Comparison of ENCODE assay signal across 12 cellular contexts in genomic region chr3:153628591-153628990, GRCh38.
DNase-seq lines count a peak whose midpoint lies in the region; ATAC-seq and FAIRE-seq lines count a peak whose summit lies in the region.
"Had no signal": no experiment of that assay in that cellular context is flagged by ENCODE, and none has a peak within 500 bp of the region (broad histone marks: within the 10 kb centered on the region; RNA-seq: fewer than 3 reads in every experiment).

No MANE protein-coding gene starts in this region.

- no peaks in the 10 kb centered on the region for H3K36me3 ChIP-seq in effector memory CD4-positive, alpha-beta T cell (ENCODE audit: control insufficient read depth, insufficient read depth, low read length)
- H3K36me3 ChIP-seq: thoracic aorta had no signal

- no peaks in the 10 kb centered on the region for H3K9me3 ChIP-seq in effector memory CD4-positive, alpha-beta T cell (ENCODE audit: control insufficient read depth, low read length)
- H3K9me3 ChIP-seq: thoracic aorta had no signal

- H3K27ac ChIP-seq in effector memory CD4-positive, alpha-beta T cell (ENCODE audit: insufficient read depth, low read length, poor library complexity, severe bottlenecking): no peak overlapping the region
- H3K27ac ChIP-seq: thoracic aorta had no signal

- peak; percentile 78 for ATAC-seq in HG03457 (IDR thresholded peaks at IDR 0.05; ENCODE audit: unreplicated experiment)
- ATAC-seq: activated T-cell treated with anti-CD3 and anti-CD28 coated beads, Interleukin-2, amount 50 U/mL, for 4 hours had no signal

- FAIRE-seq in GM19239 (lab: Jason Lieb, UNC): peak; percentile 83

- no peaks in the 10 kb centered on the region for H3K27me3 ChIP-seq in effector memory CD4-positive, alpha-beta T cell (replicated peaks; ENCODE audit: control insufficient read depth, insufficient read depth, low read length, poor library complexity, severe bottlenecking)

- H3K4me3 ChIP-seq in effector memory CD4-positive, alpha-beta T cell (ENCODE audit: insufficient read depth, low read depth, low read length, poor library complexity, severe bottlenecking): peak overlapping the region; percentile 13
- H3K4me3 ChIP-seq: thoracic aorta had no signal

- no peaks in the 10 kb centered on the region for H3K4me1 ChIP-seq in effector memory CD4-positive, alpha-beta T cell (ENCODE audit: control insufficient read depth, insufficient read depth, low read length, poor library complexity, severe bottlenecking)

- DNase-seq in EH (ENCODE audit: low read depth): peak; percentile 13
- DNase-seq in GM19239 (ENCODE audit: insufficient read length, low spot score): no peak
- DNase-seq in effector memory CD4-positive, alpha-beta T cell: no peak
- no peak for DNase-seq in NK-92 treated with Interleukin-12 subunit alpha and Interleukin-12 subunit beta, amount 100 ng/mL, for 24 hours (lab: John Stamatoyannopoulos, UW)
- DNase-seq in HPDE6-E6E7 (ENCODE audit: extremely low spot score): no peak
- DNase-seq in activated effector memory CD4-positive, alpha-beta T cell treated with Interleukin-2 at 50 U/mL for 16 hours: no peak
- DNase-seq in DMS53 (lab: John Stamatoyannopoulos, UW): no peak
- DNase-seq: activated T-cell treated with anti-CD3 and anti-CD28 coated beads, Interleukin-2, amount 50 U/mL, for 4 hours; nephron progenitor cell; stimulated activated CD4-positive, alpha-beta T cell treated with anti-CD3 and anti-CD28 coated beads, Interleukin-1b, Interleukin-23, amount 100 ng/mL, for 48 hours had no signal
